ENCODE assay signal across 8 cellular contexts in the genomic region with DNA sequence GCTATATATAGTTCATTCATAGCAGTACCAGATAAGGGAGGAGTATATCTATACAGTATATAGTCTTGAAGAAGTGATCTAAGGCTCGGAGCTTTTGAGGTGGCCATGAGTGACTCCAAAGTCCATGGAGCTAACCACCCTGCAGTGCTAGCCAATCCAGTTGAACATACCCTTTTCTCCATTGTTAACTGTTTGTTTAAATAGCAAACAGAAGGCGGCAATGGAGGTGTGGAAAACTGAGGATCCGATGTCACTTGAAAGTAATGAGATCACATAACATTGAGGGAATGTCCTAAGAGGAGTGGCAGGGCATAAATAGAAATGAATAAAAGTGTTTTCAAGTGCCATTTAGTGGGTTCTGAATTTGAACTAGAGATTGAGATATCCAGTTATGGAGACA. TPM values are rescaled to one million over a fixed set of nuclear protein-coding genes. Genes with fewer than 3 reads are reported as not detected.
DNase-seq lines count a peak whose midpoint lies in the region; ATAC-seq and TF ChIP-seq lines count a peak whose summit lies in the region.

No MANE protein-coding gene starts in this region.

- DNase-seq in MCF 10A (ENCODE audit: unreplicated experiment) = no peak
- DNase-seq in breast epithelium (ENCODE audit: low spot score in 2 of 2) = no peak
- no peak for DNase-seq in Right ventricle myocardium superior
- peak; percentile 44 for DNase-seq in transverse colon
- no peak for DNase-seq in activated CD4-positive, CD25-positive, alpha-beta regulatory T cell treated with anti-CD3 and anti-CD28 coated beads, Interleukin-2, amount 50 U/mL, for 72 hours
- no peak for DNase-seq in activated CD4-positive, alpha-beta T cell treated with anti-CD3 and anti-CD28 coated beads, Interleukin-2, amount 50 U/mL, for 48 hours

- no peak overlapping the region for H3K27ac Mint-ChIP-seq in MCF 10A (ENCODE audit: low read depth, unreplicated experiment)

- H3K36me3 ChIP-seq in breast epithelium = no peaks in the 10 kb centered on the region
- H3K36me3 ChIP-seq in OCI-LY3 (replicated peaks; ENCODE audit: low read depth, low read length) = peaks cover 55% of the 10 kb centered on the region
- H3K36me3 ChIP-seq in transverse colon = peaks cover 0 to 24% (median 5%) of the 10 kb centered on the region in 4 donors

- peaks cover 46% of the 10 kb centered on the region for H3K79me2 ChIP-seq in OCI-LY3 (ENCODE audit: low read length)

- 51 to 80% methylated on average over 2 to 3 of the region's 3 CpGs for WGBS in transverse colon (ENCODE audit: low coverage in 1 of 2), 2 donors

- H3K9me3 ChIP-seq in breast epithelium (no peaks in the 10 kb centered on the region), OCI-LY3 (ENCODE audit: insufficient read depth, low read length) (no peaks in the 10 kb centered on the region), transverse colon (no peaks in the 10 kb centered on the region)

- TF ChIP-seq CTCF in MCF 10A (IDR thresholded peaks at IDR 0.05; ENCODE audit: unreplicated experiment) = no peak
- TF ChIP-seq CTCF in breast epithelium (IDR thresholded peaks at IDR 0.05) = no peak
- no peak for TF ChIP-seq CTCF in OCI-LY3 (IDR thresholded peaks at IDR 0.05; ENCODE audit: low read depth, low read length)
- TF ChIP-seq CTCF in transverse colon (IDR thresholded peaks at IDR 0.05) = no peak

- no peaks in the 10 kb centered on the region for H3K27me3 ChIP-seq in breast epithelium
- H3K27me3 ChIP-seq in OCI-LY3 (ENCODE audit: low read depth, low read length) = no peaks in the 10 kb centered on the region
- no peaks in the 10 kb centered on the region for H3K27me3 ChIP-seq in transverse colon

- peak overlapping the region; percentile 71 for H3K4me2 ChIP-seq in OCI-LY3 (ENCODE audit: low read length)

- H3K9ac ChIP-seq in OCI-LY3 (ENCODE audit: low read length) = peak overlapping the region; percentile 70

- peaks cover 55% of the 10 kb centered on the region for H3K36me3 Mint-ChIP-seq in MCF 10A (ENCODE audit: insufficient read depth, unreplicated experiment)

- no peaks in the 10 kb centered on the region for H3K4me1 ChIP-seq in breast epithelium
- peaks cover 44% of the 10 kb centered on the region for H3K4me1 ChIP-seq in OCI-LY3 (ENCODE audit: low read length)
- peaks cover 6 to 44% (median 23%) of the 10 kb centered on the region in 4 donors for H3K4me1 ChIP-seq in transverse colon

- H3K27me3 Mint-ChIP-seq in MCF 10A (ENCODE audit: insufficient read depth, unreplicated experiment) = no peaks in the 10 kb centered on the region

- ATAC-seq in Right ventricle myocardium superior (ENCODE audit: poor library complexity) (peak; percentile 55), GM21381 (IDR thresholded peaks at IDR 0.05; ENCODE audit: unreplicated experiment) (no peak)

- no peak for TF ChIP-seq POLR2A in breast epithelium (IDR thresholded peaks at IDR 0.05)
- TF ChIP-seq POLR2A in transverse colon (IDR thresholded peaks at IDR 0.05) = peak; percentile 18

- H3K9me3 Mint-ChIP-seq in MCF 10A (ENCODE audit: unreplicated experiment) = peaks cover 5% of the 10 kb centered on the region

- TF ChIP-seq EP300 in transverse colon (IDR thresholded peaks at IDR 0.05; ENCODE audit: low read depth) = no peak

- H2AFZ ChIP-seq in OCI-LY3 (ENCODE audit: low read depth, low read length) = no peak overlapping the region

- CTCF ChIA-PET in MCF 10A (lab: Yijun Ruan, JAX) = interaction anchor here (1.0 to 2.9 kb wide), 5 partner anchors 12 to 287 kb away, joined by 3 to 18 read pairs (median 5); a partner anchor contains a TSS

- in situ Hi-C loops in transverse colon (cut with MboI; ENCODE audit: low pct_ligation_motif_present in 1 of 4, low pct_unique_long_range_greater_than_20kb in 1 of 4, low sequenced_read_pairs in 3 of 4) = loop anchor here (25.0 kb wide), 2 partner anchors 288 to 463 kb away; a partner anchor contains a TSS

- H3K4me3 ChIP-seq in breast epithelium (no peak overlapping the region), OCI-LY3 (ENCODE audit: low read length) (peak overlapping the region; percentile 89), transverse colon (peak overlapping the region in 1 of 4 donors; percentile 70)

- POLR2A ChIA-PET in MCF 10A (lab: Yijun Ruan, JAX) = interaction anchor here (1.1 to 10.2 kb wide), 8 partner anchors 9 to 289 kb away, joined by 3 to 158 read pairs (median 5); a partner anchor contains a TSS

- BruUV-seq in MCF 10A (replicated peaks; lab: Mats Ljungman, UMichigan) = no TSS peak

- no peak overlapping the region for H3K27ac ChIP-seq in breast epithelium
- no peak overlapping the region for H3K27ac ChIP-seq in OCI-LY3 (ENCODE audit: low read length)
- peak overlapping the region; percentile 84 to 91 (median 86) for H3K27ac ChIP-seq in transverse colon

- H3K4me3 Mint-ChIP-seq in MCF 10A (ENCODE audit: unreplicated experiment) = peak overlapping the region; percentile 36

- peaks cover 10% of the 10 kb centered on the region; the same call in 1 of the 2 replicates for H4K20me1 ChIP-seq in OCI-LY3 (ENCODE audit: insufficient read depth, low read length)

- intact Hi-C loops in MCF 10A (cut with micrococcal nuclease) (loop anchor here (5.0 kb wide), 2 partner anchors 87 to 278 kb away; no protein-coding TSS in a partner anchor), breast epithelium (cut with DNase I; ENCODE audit: low total_unique reads) (no loop called here), Right ventricle myocardium superior (cut with DNase I) (no loop called here), transverse colon (cut with DNase I; ENCODE audit: low total_unique reads) (no loop called here)

- H3K4me1 Mint-ChIP-seq in MCF 10A (ENCODE audit: insufficient read depth, unreplicated experiment) = peaks cover 10% of the 10 kb centered on the region

RNA-seq across cellular contexts. Expression of a gene that starts 12.4 kb away (rescaled TPM):
- total RNA-seq in MCF 10A (2022) (18.4 and 21.0 TPM in 2 replicates), breast epithelium (1 to 10 TPM; 4.6 to 9.1 (median 7.2) TPM), Right ventricle myocardium superior (13.7 TPM), transverse colon (1 to 10 TPM in 2 of 4 donors, under 1 TPM in 1, not detected in 1; 0.20 to 5.1 (median 3.8) TPM)

RNA-seq across cellular contexts. Expression of a gene that starts 54.6 kb away (rescaled TPM):
- total RNA-seq in MCF 10A (2022) = 193 and 202 TPM in 2 replicates
- total RNA-seq in breast epithelium = 100 to 1,000 TPM in 1 of 3 donors, 10 to 100 TPM in 2; 64.8 to 104 (median 92.3) TPM
- 47.1 TPM for total RNA-seq in Right ventricle myocardium superior
- 100 to 1,000 TPM in 2 of 4 donors, 10 to 100 TPM in 2; 27.9 to 103 (median 76.1) TPM for total RNA-seq in transverse colon

Comparison
In these comparisons a context has a peak if more than half of its experiments do, and no peak if none do; other contexts are left out.
1. H3K27ac ChIP-seq: peak in transverse colon (4 of 4); none in breast epithelium (0 of 2) and OCI-LY3 (single experiment).